1 cellular context compared by ENCODE assay signal in genomic region chr1:8170059-8170835, GRCh38.
A peak's percentile ranks its signal among the peaks of the same experiment; 100 is the strongest.
TF ChIP-seq lines count a peak whose summit lies in the region.

No MANE protein-coding gene starts in this region.

TF ChIP-seq in HepG2, 621 proteins besides CTCF, POLR2A, EP300 and RAD21 (continued from another document and continues in another):
- TF ChIP-seq, protein P1, sequence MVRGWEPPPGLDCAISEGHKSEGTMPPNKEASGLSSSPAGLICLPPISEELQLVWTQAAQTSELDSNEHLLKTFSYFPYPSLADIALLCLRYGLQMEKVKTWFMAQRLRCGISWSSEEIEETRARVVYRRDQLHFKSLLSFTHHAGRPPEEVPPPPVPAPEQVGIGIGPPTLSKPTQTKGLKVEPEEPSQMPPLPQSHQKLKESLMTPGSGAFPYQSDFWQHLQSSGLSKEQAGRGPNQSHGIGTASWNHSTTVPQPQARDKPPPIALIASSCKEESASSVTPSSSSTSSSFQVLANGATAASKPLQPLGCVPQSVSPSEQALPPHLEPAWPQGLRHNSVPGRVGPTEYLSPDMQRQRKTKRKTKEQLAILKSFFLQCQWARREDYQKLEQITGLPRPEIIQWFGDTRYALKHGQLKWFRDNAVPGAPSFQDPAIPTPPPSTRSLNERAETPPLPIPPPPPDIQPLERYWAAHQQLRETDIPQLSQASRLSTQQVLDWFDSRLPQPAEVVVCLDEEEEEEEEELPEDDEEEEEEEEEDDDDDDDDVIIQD (CRISPR knock-in tag; IDR thresholded peaks at IDR 0.05; ENCODE audit: low read depth): 0 out of 2 replicates have a peak, but pooled peaks have one; percentile 55
- TF ChIP-seq PBX2 (CRISPR knock-in tag; IDR thresholded peaks at IDR 0.05) (no peak), PITX1 (CRISPR knock-in tag; IDR thresholded peaks at IDR 0.05) (peak; percentile 88), CHD4 (IDR thresholded peaks at IDR 0.05; ENCODE audit: borderline replicate concordance, low read length) (peak; percentile 86; the same call in 1 of the 2 replicates), SAP130 (CRISPR knock-in tag; IDR thresholded peaks at IDR 0.05; ENCODE audit: low read depth) (peak; percentile 65), ZNF547 (CRISPR knock-in tag; IDR thresholded peaks at IDR 0.05) (no peak), SCMH1 (CRISPR knock-in tag; IDR thresholded peaks at IDR 0.05; ENCODE audit: borderline replicate concordance) (no peak), RBFOX2 (IDR thresholded peaks at IDR 0.05; ENCODE audit: low read depth, low read length) (0 out of 2 replicates have a peak, but pooled peaks have one; percentile 9), ZNF570 (CRISPR knock-in tag; IDR thresholded peaks at IDR 0.05; ENCODE audit: borderline replicate concordance) (no peak), POLR2AphosphoS5 (IDR thresholded peaks at IDR 0.05; ENCODE audit: low read depth, low read length) (no peak), CREB1 (IDR thresholded peaks at IDR 0.05) (no peak), CREB1 (CRISPR knock-in tag; IDR thresholded peaks at IDR 0.05) (peak; percentile 74; the same call in 1 of the 2 replicates), ZBTB42 (CRISPR knock-in tag; IDR thresholded peaks at IDR 0.05) (no peak), GTF2F1 (IDR thresholded peaks at IDR 0.05; ENCODE audit: low read length) (no peak), SNRNP70 (IDR thresholded peaks at IDR 0.05; ENCODE audit: low read depth, low read length) (no peak), ZNF660 (CRISPR knock-in tag; IDR thresholded peaks at IDR 0.05; ENCODE audit: borderline replicate concordance, low read depth) (no peak), GZF1 (CRISPR knock-in tag; IDR thresholded peaks at IDR 0.05) (no peak), PBX3 (CRISPR knock-in tag; IDR thresholded peaks at IDR 0.05; ENCODE audit: borderline replicate concordance) (no peak), FOXK1 (CRISPR knock-in tag; IDR thresholded peaks at IDR 0.05; ENCODE audit: borderline replicate concordance, low read depth) (peak; percentile 55; the same call in 1 of the 2 replicates), FOSL1 (CRISPR knock-in tag; IDR thresholded peaks at IDR 0.05; ENCODE audit: borderline replicate concordance) (peak; percentile 22; the same call in 1 of the 2 replicates), ZNF609 (CRISPR knock-in tag; IDR thresholded peaks at IDR 0.05; ENCODE audit: borderline replicate concordance) (peak; percentile 95), ZSCAN31 (CRISPR knock-in tag; IDR thresholded peaks at IDR 0.05; ENCODE audit: low read depth) (no peak), ZC3H4 (CRISPR knock-in tag; IDR thresholded peaks at IDR 0.05; ENCODE audit: borderline replicate concordance) (0 out of 2 replicates have a peak, but pooled peaks have one; percentile 30), ZNF124 (CRISPR knock-in tag; IDR thresholded peaks at IDR 0.05) (peak; percentile 41; the same call in 1 of the 2 replicates), MBD4 (IDR thresholded peaks at IDR 0.05; ENCODE audit: borderline replicate concordance, low read length) (no peak), HDAC6 (IDR thresholded peaks at IDR 0.05; ENCODE audit: low read depth, low read length) (no peak), FOXK2 (IDR thresholded peaks at IDR 0.05) (no peak), ZBTB8A (CRISPR knock-in tag; IDR thresholded peaks at IDR 0.05; ENCODE audit: borderline replicate concordance, low read depth) (no peak), HMGA1 (CRISPR knock-in tag; conservative IDR thresholded peaks at IDR 0.05) (no peak), ZKSCAN1 (IDR thresholded peaks at IDR 0.05; ENCODE audit: low read length) (no peak), ZNF772 (CRISPR knock-in tag; IDR thresholded peaks at IDR 0.05) (no peak), TERF1 (CRISPR knock-in tag; IDR thresholded peaks at IDR 0.05) (no peak), SP4 (CRISPR knock-in tag; IDR thresholded peaks at IDR 0.05) (0 out of 2 replicates have a peak, but pooled peaks have one; percentile 24), MAZ (IDR thresholded peaks at IDR 0.05; ENCODE audit: borderline replicate concordance, low read depth, low read length) (no peak), MAZ (CRISPR knock-in tag; IDR thresholded peaks at IDR 0.05; ENCODE audit: low read depth) (peak; percentile 17; the same call in 1 of the 2 replicates), RBM22 (optimal IDR thresholded peaks at IDR 0.05; ENCODE audit: low read length) (peak; percentile 32), CBX5 (CRISPR knock-in tag; IDR thresholded peaks at IDR 0.05; ENCODE audit: borderline replicate concordance) (no peak), ZNF562 (CRISPR knock-in tag; IDR thresholded peaks at IDR 0.05; ENCODE audit: borderline replicate concordance) (no peak), ZNF142 (CRISPR knock-in tag; IDR thresholded peaks at IDR 0.05) (no peak), ZNF30 (CRISPR knock-in tag; IDR thresholded peaks at IDR 0.05) (no peak), ZNF841 (CRISPR knock-in tag; IDR thresholded peaks at IDR 0.05; ENCODE audit: borderline replicate concordance) (no peak)
- TF ChIP-seq, protein P2, sequence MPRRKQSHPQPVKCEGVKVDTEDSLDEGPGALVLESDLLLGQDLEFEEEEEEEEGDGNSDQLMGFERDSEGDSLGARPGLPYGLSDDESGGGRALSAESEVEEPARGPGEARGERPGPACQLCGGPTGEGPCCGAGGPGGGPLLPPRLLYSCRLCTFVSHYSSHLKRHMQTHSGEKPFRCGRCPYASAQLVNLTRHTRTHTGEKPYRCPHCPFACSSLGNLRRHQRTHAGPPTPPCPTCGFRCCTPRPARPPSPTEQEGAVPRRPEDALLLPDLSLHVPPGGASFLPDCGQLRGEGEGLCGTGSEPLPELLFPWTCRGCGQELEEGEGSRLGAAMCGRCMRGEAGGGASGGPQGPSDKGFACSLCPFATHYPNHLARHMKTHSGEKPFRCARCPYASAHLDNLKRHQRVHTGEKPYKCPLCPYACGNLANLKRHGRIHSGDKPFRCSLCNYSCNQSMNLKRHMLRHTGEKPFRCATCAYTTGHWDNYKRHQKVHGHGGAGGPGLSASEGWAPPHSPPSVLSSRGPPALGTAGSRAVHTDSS (CRISPR knock-in tag; conservative IDR thresholded peaks at IDR 0.05): no peak
- TF ChIP-seq, protein P3, sequence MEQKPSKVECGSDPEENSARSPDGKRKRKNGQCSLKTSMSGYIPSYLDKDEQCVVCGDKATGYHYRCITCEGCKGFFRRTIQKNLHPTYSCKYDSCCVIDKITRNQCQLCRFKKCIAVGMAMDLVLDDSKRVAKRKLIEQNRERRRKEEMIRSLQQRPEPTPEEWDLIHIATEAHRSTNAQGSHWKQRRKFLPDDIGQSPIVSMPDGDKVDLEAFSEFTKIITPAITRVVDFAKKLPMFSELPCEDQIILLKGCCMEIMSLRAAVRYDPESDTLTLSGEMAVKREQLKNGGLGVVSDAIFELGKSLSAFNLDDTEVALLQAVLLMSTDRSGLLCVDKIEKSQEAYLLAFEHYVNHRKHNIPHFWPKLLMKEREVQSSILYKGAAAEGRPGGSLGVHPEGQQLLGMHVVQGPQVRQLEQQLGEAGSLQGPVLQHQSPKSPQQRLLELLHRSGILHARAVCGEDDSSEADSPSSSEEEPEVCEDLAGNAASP (CRISPR knock-in tag; IDR thresholded peaks at IDR 0.05; ENCODE audit: borderline replicate concordance): peak; percentile 97
